ENCODE assay signal across 1 cellular context in genomic region chr7:26212921-26213718, GRCh38.
TF ChIP-seq lines count a peak whose summit lies in the region.

No MANE protein-coding gene starts in this region.

TF ChIP-seq in GM23338, 12 proteins besides CTCF, POLR2A, EP300 and RAD21 (continued from another document):
- TF ChIP-seq, protein P1, sequence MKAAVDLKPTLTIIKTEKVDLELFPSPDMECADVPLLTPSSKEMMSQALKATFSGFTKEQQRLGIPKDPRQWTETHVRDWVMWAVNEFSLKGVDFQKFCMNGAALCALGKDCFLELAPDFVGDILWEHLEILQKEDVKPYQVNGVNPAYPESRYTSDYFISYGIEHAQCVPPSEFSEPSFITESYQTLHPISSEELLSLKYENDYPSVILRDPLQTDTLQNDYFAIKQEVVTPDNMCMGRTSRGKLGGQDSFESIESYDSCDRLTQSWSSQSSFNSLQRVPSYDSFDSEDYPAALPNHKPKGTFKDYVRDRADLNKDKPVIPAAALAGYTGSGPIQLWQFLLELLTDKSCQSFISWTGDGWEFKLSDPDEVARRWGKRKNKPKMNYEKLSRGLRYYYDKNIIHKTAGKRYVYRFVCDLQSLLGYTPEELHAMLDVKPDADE (IDR thresholded peaks at IDR 0.05) = no peak
- no peak for TF ChIP-seq REST (IDR thresholded peaks at IDR 0.05; ENCODE audit: unreplicated experiment)
- no peak for TF ChIP-seq JUNB (IDR thresholded peaks at IDR 0.05; ENCODE audit: unreplicated experiment)
- peak; percentile 23; the same call in 1 of the 2 replicates for TF ChIP-seq POLR2AphosphoS5 (IDR thresholded peaks at IDR 0.05; ENCODE audit: low read depth)
